1 cellular context compared by ENCODE assay signal in genomic region chr2:197011777-197012641, GRCh38.
TF ChIP-seq lines count a peak whose summit lies in the region.

No MANE protein-coding gene starts in this region.

TF ChIP-seq in GM23338, 12 proteins besides CTCF, POLR2A, EP300 and RAD21 (continued from another document):
- no peak for TF ChIP-seq ZNF462 (CRISPR knock-in tag; IDR thresholded peaks at IDR 0.05)
- TF ChIP-seq ZNF331 (CRISPR knock-in tag; IDR thresholded peaks at IDR 0.05; ENCODE audit: low read depth), result no peak
- TF ChIP-seq CREB1 (CRISPR knock-in tag; IDR thresholded peaks at IDR 0.05; ENCODE audit: low read depth), result no peak
